Comparison of ENCODE assay signal across 11 cellular contexts in the genomic region with DNA sequence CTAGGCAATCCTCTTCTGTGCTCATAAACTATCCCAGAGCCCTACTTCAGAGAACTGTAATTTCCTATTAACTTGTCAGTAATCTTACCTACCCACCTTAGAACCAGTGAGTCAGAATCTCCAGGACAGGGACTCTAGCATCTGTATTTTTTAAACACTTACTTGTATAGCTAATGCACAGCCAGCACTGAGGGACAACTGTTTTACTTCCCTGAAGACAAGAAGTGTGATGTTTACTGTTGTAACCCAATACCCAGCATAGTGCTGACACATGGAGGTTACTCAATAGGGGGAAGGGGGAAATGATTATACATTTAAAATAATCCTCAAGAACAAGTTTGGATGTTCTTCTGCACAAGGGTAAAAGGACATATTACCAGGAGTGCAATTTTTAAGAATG.
DNase-seq lines count a peak whose midpoint lies in the region; ATAC-seq, FAIRE-seq and TF ChIP-seq lines count a peak whose summit lies in the region.
"Had no signal": no experiment of that assay in that cellular context is flagged by ENCODE, and none has a peak within 500 bp of the region (broad histone marks: within the 10 kb centered on the region; RNA-seq: fewer than 3 reads in every experiment).

No MANE protein-coding gene starts in this region.

- no peaks in the 10 kb centered on the region for H3K27me3 ChIP-seq in bronchial epithelial cell (ENCODE audit: control insufficient read depth, insufficient read depth, low read length)
- H3K27me3 ChIP-seq in skeletal muscle satellite cell (ENCODE audit: control insufficient read depth, insufficient read depth, low read length): no peaks in the 10 kb centered on the region
- H3K27me3 ChIP-seq: spleen had no signal

- FAIRE-seq in bronchial epithelial cell (lab: Jason Lieb, UNC): no peak
- FAIRE-seq: GM12892 had no signal

- H3K4me1 ChIP-seq in skeletal muscle satellite cell (ENCODE audit: control insufficient read depth, insufficient read depth, low read length): peaks cover 30% of the 10 kb centered on the region

- no peaks in the 10 kb centered on the region for H3K9me3 ChIP-seq in skeletal muscle satellite cell (replicated peaks; ENCODE audit: low read length)
- H3K9me3 ChIP-seq: spleen had no signal

- peak overlapping the region; percentile 31 for H3K4me2 ChIP-seq in skeletal muscle satellite cell (ENCODE audit: low read length)

- ATAC-seq in GM18858 (IDR thresholded peaks at IDR 0.05; ENCODE audit: unreplicated experiment): no peak
- ATAC-seq: T-helper 17 cell had no signal

- H3K4me3 ChIP-seq in bronchial epithelial cell (ENCODE audit: low read depth, low read length) (no peak overlapping the region), skeletal muscle satellite cell (ENCODE audit: low read length) (no peak overlapping the region)
- H3K4me3 ChIP-seq: spleen had no signal

- no peak overlapping the region for H3K9ac ChIP-seq in skeletal muscle satellite cell (ENCODE audit: low read depth, low read length)

- H3K36me3 ChIP-seq in bronchial epithelial cell (ENCODE audit: control insufficient read depth, insufficient read depth, low read length): no peaks in the 10 kb centered on the region
- no peaks in the 10 kb centered on the region for H3K36me3 ChIP-seq in skeletal muscle satellite cell (ENCODE audit: insufficient read depth, low read length)
- H3K36me3 ChIP-seq: spleen had no signal

- no peak for TF ChIP-seq CTCF in bronchial epithelial cell (IDR thresholded peaks at IDR 0.05; ENCODE audit: insufficient read depth, low read length, severe bottlenecking)

- DNase-seq in NOMO-1 treated with DMSO at 0.1 percent for 48 hours (lab: John Stamatoyannopoulos, UW; ENCODE audit: unreplicated experiment) (peak; percentile 61), NOMO-1 treated with dmso at 0.1 percent for 144 hours (lab: John Stamatoyannopoulos, UW; ENCODE audit: unreplicated experiment) (no peak), NCI-H2196 treated with DMSO at 0.1 percent for 48 hours (lab: John Stamatoyannopoulos, UW; ENCODE audit: unreplicated experiment) (peak; percentile 26), bronchial epithelial cell (ENCODE audit: low read depth) (peak; percentile 78), T-helper 9 cell (no peak)
- no peak for DNase-seq in activated CD8-positive, alpha-beta memory T cell treated with anti-CD3 and anti-CD28 coated beads for 24 hours
- DNase-seq: spleen, T-helper 17 cell had no signal

Comparison
In these comparisons a context has a peak if more than half of its experiments do, and no peak if none do; other contexts are left out.
1. DNase-seq: peak in NOMO-1 treated with DMSO at 0.1 percent for 48 hours (single experiment), NCI-H2196 treated with DMSO at 0.1 percent for 48 hours (single experiment) and bronchial epithelial cell (single experiment); none in NOMO-1 treated with dmso at 0.1 percent for 144 hours (single experiment), activated CD8-positive, alpha-beta memory T cell treated with anti-CD3 and anti-CD28 coated beads for 24 hours (single experiment) and T-helper 9 cell (single experiment).